In genomic region chr3:107032111-107032510, GRCh38 we compare ENCODE assay signal across 23 cellular contexts.
"Had no signal": no experiment of that assay in that cellular context is flagged by ENCODE, and none has a peak within 500 bp of the region (broad histone marks: within the 10 kb centered on the region; RNA-seq: fewer than 3 reads in every experiment).

No MANE protein-coding gene starts in this region.

- H3K4me1 ChIP-seq: left ventricle myocardium inferior, pancreas, psoas muscle, right atrium auricular region, right lobe of liver, stomach, tibial artery, upper lobe of right lung had no signal

- H3K27ac ChIP-seq: left ventricle myocardium inferior, pancreas, psoas muscle, right atrium auricular region, right lobe of liver, skin epidermis, stomach, thoracic aorta, tibial artery, upper lobe of right lung had no signal

- H3K4me1 Mint-ChIP-seq: memory B cell; naive thymus-derived CD8-positive, alpha-beta T cell; nephron had no signal

- H3K4me3 ChIP-seq: left ventricle myocardium inferior, lung, pancreas, psoas muscle, right atrium auricular region, right lobe of liver, skin epidermis, stomach, thoracic aorta, tibial artery, upper lobe of right lung had no signal

- H3K36me3 ChIP-seq: left ventricle myocardium inferior, pancreas, right atrium auricular region, right lobe of liver, stomach, thoracic aorta, tibial artery, upper lobe of right lung had no signal

- H3K9me3 ChIP-seq: pancreas, psoas muscle, right lobe of liver, upper lobe of right lung had no signal

- ATAC-seq: naive thymus-derived CD8-positive, alpha-beta T cell; pancreas; psoas muscle; right lobe of liver; stimulated activated naive B cell treated with anti-CD40 and anti-IgM and Interleukin-4, amounts not matched to agents 10 μg/mL and 1 μg/mL and 100 μg/mL, for 72 hours; stimulated activated naive CD8-positive, alpha-beta T cell treated with anti-CD3 and anti-CD28 coated beads, Interleukin-15, Interleukin-2, amounts not matched to agents 100 U/mL and 50 U/mL, for 24 hours; upper lobe of right lung had no signal

- DNase-seq: islet precursor cell; left ventricle myocardium inferior; naive thymus-derived CD8-positive, alpha-beta T cell; nucleus accumbens; pancreas; psoas muscle; right lobe of liver; stimulated activated CD4-positive, alpha-beta T cell treated with anti-CD3 and anti-CD28 coated beads, Interleukin-12 subunit alpha, Interleukin-12 subunit beta, amount 100 ng/mL, for 4 hours; stimulated activated CD4-positive, alpha-beta T cell treated with anti-CD3 and anti-CD28 coated beads, Interleukin-15, amount 100 ng/mL, for 24 hours; stimulated activated CD4-positive, alpha-beta T cell treated with anti-CD3 and anti-CD28 coated beads, Interleukin-2, amount 100 ng/mL, for 24 hours; stimulated activated CD4-positive, alpha-beta T cell treated with anti-CD3 and anti-CD28 coated beads, Interleukin-4, amount 100 ng/mL, for 1 hour; stimulated activated naive B cell treated with anti-CD40 and anti-IgM and Interleukin-4, amounts not matched to agents 10 μg/mL and 1 μg/mL and 100 μg/mL, for 72 hours; stimulated activated naive CD8-positive, alpha-beta T cell treated with anti-CD3 and anti-CD28 coated beads, Interleukin-15, Interleukin-2, amounts not matched to agents 100 U/mL and 50 U/mL, for 24 hours; stomach; tibial artery; upper lobe of right lung had no signal

- H3K27me3 ChIP-seq: pancreas, right atrium auricular region, right lobe of liver, stomach, tibial artery, upper lobe of right lung had no signal

- H3K27ac Mint-ChIP-seq: memory B cell; nephron; stimulated activated naive B cell treated with anti-CD40 and anti-IgM and Interleukin-4, amounts not matched to agents 10 μg/mL and 1 μg/mL and 100 μg/mL, for 72 hours had no signal

- H3K4me3 Mint-ChIP-seq: memory B cell; naive thymus-derived CD8-positive, alpha-beta T cell; nephron; neural crest cell; stimulated activated naive B cell treated with anti-CD40 and anti-IgM and Interleukin-4, amounts not matched to agents 10 μg/mL and 1 μg/mL and 100 μg/mL, for 72 hours had no signal

- H3K36me3 Mint-ChIP-seq: memory B cell; stimulated activated naive B cell treated with anti-CD40 and anti-IgM and Interleukin-4, amounts not matched to agents 10 μg/mL and 1 μg/mL and 100 μg/mL, for 72 hours had no signal
